In the genomic region with DNA sequence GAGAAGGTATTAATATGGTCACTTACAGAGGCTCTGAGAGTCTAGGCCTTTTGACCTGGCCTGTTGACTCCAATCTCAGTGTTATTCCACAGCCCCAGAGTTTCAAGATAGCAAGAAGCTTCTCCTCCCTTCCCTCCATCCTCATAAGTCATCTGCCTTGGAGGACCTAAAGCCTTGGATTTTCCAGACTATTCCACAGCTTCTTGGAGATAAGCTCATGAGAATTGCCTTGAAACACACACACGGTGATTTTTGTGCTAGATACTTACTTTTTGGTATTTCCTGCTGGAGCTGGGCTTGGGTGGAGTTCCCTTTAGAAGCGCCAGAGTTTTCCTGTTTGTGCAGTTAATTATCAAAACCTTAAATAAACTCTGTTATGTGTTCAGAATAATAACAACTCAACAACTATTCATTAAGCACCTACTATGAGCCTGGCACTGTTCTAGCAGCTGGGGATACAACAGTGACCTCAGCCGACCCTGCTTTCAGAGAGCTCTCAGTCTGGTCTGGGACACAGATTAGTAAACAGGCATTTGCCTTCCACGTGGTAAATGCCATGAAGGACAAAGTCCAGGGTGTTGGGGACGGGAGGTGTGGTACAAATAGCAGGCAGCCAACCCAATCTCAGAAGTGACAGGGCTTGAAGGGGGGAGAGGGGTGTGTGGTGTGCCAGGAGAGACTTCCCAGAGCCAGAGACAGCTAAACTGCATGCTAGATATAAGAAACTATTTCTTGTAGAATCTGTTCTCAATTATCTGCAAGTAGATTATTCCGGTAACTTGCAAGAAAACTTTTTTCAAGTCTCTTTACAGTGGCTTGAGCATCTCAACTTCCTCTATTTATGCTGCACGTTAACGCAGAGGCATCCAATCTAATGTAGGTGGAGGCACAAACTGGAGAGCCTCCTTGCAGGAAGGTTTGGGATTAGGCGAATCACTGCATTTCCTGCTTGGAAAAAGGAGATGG, we compare ENCODE assay signal across 1 cellular context.
TF ChIP-seq lines count a peak whose summit lies in the region.

No MANE protein-coding gene starts in this region.

TF ChIP-seq in liver, 16 proteins besides CTCF, POLR2A, EP300 and RAD21 (continued from another document):
- peak; percentile 98 for TF ChIP-seq HNF4A (conservative IDR thresholded peaks at IDR 0.05)
